Comparison of ENCODE assay signal across 14 cellular contexts in genomic region chr7:150964593-150965111, GRCh38.
DNase-seq lines count a peak whose midpoint lies in the region; ATAC-seq lines count a peak whose summit lies in the region.
"Had no signal": no experiment of that assay in that cellular context is flagged by ENCODE, and none has a peak within 500 bp of the region (broad histone marks: within the 10 kb centered on the region; RNA-seq: fewer than 3 reads in every experiment).

No MANE protein-coding gene starts in this region.

- ATAC-seq in HG03442 (IDR thresholded peaks at IDR 0.05; ENCODE audit: unreplicated experiment), result no peak
- ATAC-seq in GM21737 (IDR thresholded peaks at IDR 0.05; ENCODE audit: unreplicated experiment), result no peak

- H3K4me3 ChIP-seq in muscle layer of duodenum (ENCODE audit: low read depth in 1 of 2, low read length in 2 of 2), result no peak overlapping the region
- H3K4me3 ChIP-seq: tibial artery had no signal

- no peaks in the 10 kb centered on the region for H3K9me3 ChIP-seq in muscle layer of duodenum (ENCODE audit: control insufficient read depth in 1 of 2, low read length in 2 of 2)
- H3K9me3 ChIP-seq: tibial artery had no signal

- DNase-seq in GDM1 (lab: John Stamatoyannopoulos, UW), result peak; percentile 18
- peak; percentile 44 for DNase-seq in NCI-H2171 (lab: John Stamatoyannopoulos, UW)
- peak; percentile 88 for DNase-seq in cerebellar cortex (ENCODE audit: low spot score)
- DNase-seq in NCI-H1436 treated with DMSO at 0.1 percent for 48 hours (lab: John Stamatoyannopoulos, UW), result no peak
- no peak for DNase-seq in SIG-M5 (lab: John Stamatoyannopoulos, UW)
- DNase-seq: activated CD4-positive, CD25-positive, alpha-beta regulatory T cell; activated naive CD4-positive, alpha-beta T cell treated with Interleukin-2 at 50 U/mL for 16 hours; Calu3; immature natural killer cell; NCI-H526 treated with DMSO at 0.1 percent for 48 hours; tibial artery had no signal

- H3K27me3 ChIP-seq in muscle layer of duodenum (ENCODE audit: low read depth, low read length), result no peaks in the 10 kb centered on the region

- no peaks in the 10 kb centered on the region for H3K36me3 ChIP-seq in muscle layer of duodenum (ENCODE audit: control insufficient read depth in 1 of 2, insufficient read depth in 2 of 2, low read length in 2 of 2)
- H3K36me3 ChIP-seq: tibial artery had no signal

- H3K27ac ChIP-seq in muscle layer of duodenum (ENCODE audit: low read length), result peak overlapping the region; percentile 4
- H3K27ac ChIP-seq: tibial artery had no signal

- H3K4me1 ChIP-seq in muscle layer of duodenum (ENCODE audit: control insufficient read depth in 1 of 2, insufficient read depth in 2 of 2, low read length in 2 of 2), result peaks cover 0 to 82% of the 10 kb centered on the region in 2 donors

Comparison
In these comparisons a context has a peak if more than half of its experiments do, and no peak if none do; other contexts are left out.
1. DNase-seq: peak in GDM1 (single experiment), NCI-H2171 (single experiment) and cerebellar cortex (single experiment); none in NCI-H1436 treated with DMSO at 0.1 percent for 48 hours (single experiment) and SIG-M5 (single experiment).